10 cellular contexts compared by ENCODE assay signal in the genomic region with DNA sequence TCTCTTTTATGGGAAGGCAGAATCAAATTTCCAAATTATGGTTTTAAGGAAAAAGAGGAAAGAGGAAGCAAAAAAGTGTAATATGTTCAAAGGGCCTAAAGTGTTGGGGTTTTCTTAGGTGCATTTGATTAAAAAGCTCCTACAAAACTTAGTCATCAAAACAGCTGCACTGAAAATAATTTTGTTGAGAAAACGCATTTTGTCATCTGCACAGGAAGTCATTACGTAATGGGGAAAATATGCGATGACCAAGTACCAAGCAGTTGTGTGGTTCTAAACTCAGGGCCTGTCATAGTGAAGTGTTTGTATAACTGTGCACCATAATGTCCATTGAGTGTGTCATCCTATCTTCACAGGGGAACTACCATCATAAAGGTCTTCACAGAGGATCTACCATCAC.
DNase-seq lines count a peak whose midpoint lies in the region; ATAC-seq and TF ChIP-seq lines count a peak whose summit lies in the region.
"Had no signal": no experiment of that assay in that cellular context is flagged by ENCODE, and none has a peak within 500 bp of the region (broad histone marks: within the 10 kb centered on the region; RNA-seq: fewer than 3 reads in every experiment).

No MANE protein-coding gene starts in this region.

- H3K27ac ChIP-seq in RWPE1 = no peak overlapping the region

- peak; percentile 38 for DNase-seq in RWPE1 (ENCODE audit: low spot score)
- peak; percentile 92 to 94 for DNase-seq in foreskin fibroblast
- peak; percentile 10 for DNase-seq in smooth muscle cell of the brain vasculature (ENCODE audit: low read depth, low spot score)
- DNase-seq in NK-92 (lab: John Stamatoyannopoulos, UW; ENCODE audit: unreplicated experiment) = no peak
- no peak for DNase-seq in activated CD4-positive, CD25-positive, alpha-beta regulatory T cell treated with anti-CD3 and anti-CD28 coated beads, Interleukin-2, amount 50 U/mL, for 72 hours
- DNase-seq: activated CD4-positive, alpha-beta T cell treated with anti-CD3 and anti-CD28 coated beads, Interleukin-2, amount 10 ng/mL, durations not matched to agents 7 days and 5 days; caudate nucleus; H7 had no signal

- CTCF ChIA-PET in RWPE1 (lab: Yijun Ruan, JAX) = interaction anchor here (0.6 to 0.7 kb wide), 2 partner anchors 695 to 1158 kb away, joined by 3 to 5 read pairs; no protein-coding TSS in a partner anchor

- peak; percentile 72 for ATAC-seq in GM19351 (IDR thresholded peaks at IDR 0.05; ENCODE audit: unreplicated experiment)
- no peak for ATAC-seq in HG03280 (IDR thresholded peaks at IDR 0.05; ENCODE audit: unreplicated experiment)

- no peak overlapping the region for H3K4me3 ChIP-seq in foreskin fibroblast (ENCODE audit: low read depth in 1 of 2, low read length in 2 of 2)

- POLR2A ChIA-PET in RWPE1 (lab: Yijun Ruan, JAX; ENCODE audit: low non-redundant PET) = no interaction called here

- TF ChIP-seq CTCF in RWPE1 (conservative IDR thresholded peaks at IDR 0.05; ENCODE audit: low read depth) (no peak), foreskin fibroblast (IDR thresholded peaks at IDR 0.05; ENCODE audit: low read depth, low read length) (no peak)

Comparison
In these comparisons a context has a peak if more than half of its experiments do, and no peak if none do; other contexts are left out.
1. DNase-seq: peak in RWPE1 (single experiment), foreskin fibroblast (2 of 2) and smooth muscle cell of the brain vasculature (single experiment); none in NK-92 (single experiment) and activated CD4-positive, CD25-positive, alpha-beta regulatory T cell treated with anti-CD3 and anti-CD28 coated beads, Interleukin-2, amount 50 U/mL, for 72 hours (single experiment).